ENCODE assay signal across 12 cellular contexts in the genomic region with DNA sequence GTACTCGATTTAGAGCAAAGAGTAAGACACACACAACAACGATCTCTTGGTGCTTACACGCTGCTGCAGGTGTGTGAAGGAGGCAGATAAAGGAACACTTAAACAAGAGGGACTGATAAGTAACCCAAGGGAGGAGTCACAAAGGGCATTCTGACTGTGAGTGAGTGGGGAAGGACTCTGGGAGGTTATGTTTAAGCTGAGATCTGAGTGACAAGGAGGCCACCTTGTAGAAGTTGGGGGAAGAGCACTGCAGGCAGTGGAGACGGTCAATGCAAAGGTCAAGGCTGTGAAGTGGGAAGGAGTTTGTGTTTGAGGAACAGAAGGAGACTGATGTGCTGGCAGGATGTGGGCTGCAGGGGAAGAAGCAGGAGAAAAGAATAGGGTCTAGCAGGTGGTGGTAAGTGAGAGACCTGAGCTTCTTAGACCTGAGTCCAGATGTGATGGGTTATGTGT.
DNase-seq lines count a peak whose midpoint lies in the region; ATAC-seq and TF ChIP-seq lines count a peak whose summit lies in the region.
"Had no signal": no experiment of that assay in that cellular context is flagged by ENCODE, and none has a peak within 500 bp of the region (broad histone marks: within the 10 kb centered on the region; RNA-seq: fewer than 3 reads in every experiment).

No MANE protein-coding gene starts in this region.

- H2AK5ac ChIP-seq in mesenchymal stem cell (ENCODE audit: low read length, severe bottlenecking): peak overlapping the region; percentile 45

- no peak overlapping the region for H3K18ac ChIP-seq in mesenchymal stem cell (ENCODE audit: low read depth in 1 of 2, low read length in 2 of 2)

- no peak overlapping the region for H2AFZ ChIP-seq in mesenchymal stem cell (ENCODE audit: low read depth, low read length)

- no peak overlapping the region for H3K9ac ChIP-seq in mesenchymal stem cell (ENCODE audit: low read length)

- no peak overlapping the region for H4K8ac ChIP-seq in mesenchymal stem cell (ENCODE audit: low read length)

- DNase-seq in activated T-cell treated with anti-CD3 and anti-CD28 coated beads, Interleukin-2, amount 50 U/mL, for 24 hours: no peak
- DNase-seq in activated T-cell treated with anti-CD3 and anti-CD28 coated beads for 4 hours (no peak), SK-N-DZ (ENCODE audit: low spot score) (peak; percentile 81), mesenchymal stem cell (no peak), tibial artery (no peak), DMS153 (lab: John Stamatoyannopoulos, UW) (no peak), sciatic nerve (ENCODE audit: low spot score) (no peak)
- no peak for DNase-seq in NK-92 treated with Interleukin-12 subunit alpha and Interleukin-12 subunit beta, amount 100 ng/mL, for 24 hours (lab: John Stamatoyannopoulos, UW)
- DNase-seq: ACHN, nephron progenitor cell had no signal

- ATAC-seq in sciatic nerve: no peak
- ATAC-seq: stimulated activated effector memory CD8-positive, alpha-beta T cell treated with anti-CD3 and anti-CD28 coated beads, Interleukin-12 subunit alpha, Interleukin-12 subunit beta, amount 100 ng/mL, for 72 hours had no signal

- intact Hi-C loops in tibial artery (cut with DNase I; ENCODE audit: low total_unique reads) (loop anchor here (5.0 to 10.0 kb wide), 2 partner anchors 45 to 472 kb away; a partner anchor contains a TSS), sciatic nerve (cut with DNase I) (no loop called here)

- no peaks in the 10 kb centered on the region for H3K27me3 ChIP-seq in mesenchymal stem cell (ENCODE audit: control insufficient read depth in 1 of 2, insufficient read depth in 1 of 2, low read length in 2 of 2)
- H3K27me3 ChIP-seq in tibial artery: no peaks in the 10 kb centered on the region

- peak overlapping the region; percentile 39 for H3K27ac Mint-ChIP-seq in activated T-cell treated with anti-CD3 and anti-CD28 coated beads, Interleukin-2, amount 50 U/mL, for 24 hours
- H3K27ac Mint-ChIP-seq: nephron progenitor cell; stimulated activated effector memory CD8-positive, alpha-beta T cell treated with anti-CD3 and anti-CD28 coated beads, Interleukin-12 subunit alpha, Interleukin-12 subunit beta, amount 100 ng/mL, for 72 hours had no signal

- H2BK120ac ChIP-seq in mesenchymal stem cell (ENCODE audit: low read depth, low read length): no peak overlapping the region

- H2BK12ac ChIP-seq in mesenchymal stem cell (ENCODE audit: low read length in 2 of 2): peak overlapping the region in 1 of 2 experiments; percentile 45

- H3K4me1 Mint-ChIP-seq in activated T-cell treated with anti-CD3 and anti-CD28 coated beads, Interleukin-2, amount 50 U/mL, for 24 hours (ENCODE audit: low read depth): peaks cover 35% of the 10 kb centered on the region

- TF ChIP-seq CTCF in tibial artery (IDR thresholded peaks at IDR 0.05): no peak

- H2BK15ac ChIP-seq in mesenchymal stem cell (ENCODE audit: low read depth, poor library complexity, severe bottlenecking): no peak overlapping the region

- H3K27ac ChIP-seq in mesenchymal stem cell (ENCODE audit: low read length, poor library complexity, severe bottlenecking) (no peak overlapping the region), tibial artery (peak overlapping the region; percentile 87 to 94)
- H3K27ac ChIP-seq: VCaP had no signal

- WGBS in mesenchymal stem cell: 91% methylated on average over 4 of the region's 4 CpGs

- H3K23ac ChIP-seq in mesenchymal stem cell (ENCODE audit: low read length in 2 of 2): peak overlapping the region in 1 of 2 experiments; percentile 54

- H3K4me1 ChIP-seq in mesenchymal stem cell (ENCODE audit: control insufficient read depth, insufficient read depth, low read depth, low read length) (peaks cover 21% of the 10 kb centered on the region), tibial artery (peaks cover 0 to 96% (median 46%) of the 10 kb centered on the region in 4 donors)

- no peak overlapping the region for H2BK5ac ChIP-seq in mesenchymal stem cell (ENCODE audit: low read depth, low read length, poor library complexity, severe bottlenecking)

- H3K36me3 ChIP-seq in mesenchymal stem cell (ENCODE audit: control insufficient read depth in 1 of 2, insufficient read depth in 2 of 2, low read depth in 1 of 2, low read length in 2 of 2): peaks cover 5 to 10% of the 10 kb centered on the region in 2 experiments
- H3K36me3 ChIP-seq in tibial artery: peaks cover 0 to 4% (median 0%) of the 10 kb centered on the region in 3 donors

- H3K27me3 Mint-ChIP-seq in activated T-cell treated with anti-CD3 and anti-CD28 coated beads, Interleukin-2, amount 50 U/mL, for 24 hours: no peaks in the 10 kb centered on the region

- H4K91ac ChIP-seq in mesenchymal stem cell (ENCODE audit: low read length): no peak overlapping the region

- H3K4me3 Mint-ChIP-seq in activated T-cell treated with anti-CD3 and anti-CD28 coated beads, Interleukin-2, amount 50 U/mL, for 24 hours: no peak overlapping the region
- H3K4me3 Mint-ChIP-seq: nephron progenitor cell; stimulated activated effector memory CD8-positive, alpha-beta T cell treated with anti-CD3 and anti-CD28 coated beads, Interleukin-12 subunit alpha, Interleukin-12 subunit beta, amount 100 ng/mL, for 72 hours had no signal

- H3K4ac ChIP-seq in mesenchymal stem cell (ENCODE audit: low read depth in 1 of 2, low read length in 2 of 2): no peak overlapping the region

- H3K79me1 ChIP-seq in mesenchymal stem cell (replicated peaks; ENCODE audit: low read length, poor library complexity, severe bottlenecking): peaks cover 9% of the 10 kb centered on the region

- H3K9me3 Mint-ChIP-seq in activated T-cell treated with anti-CD3 and anti-CD28 coated beads, Interleukin-2, amount 50 U/mL, for 24 hours: no peaks in the 10 kb centered on the region
- H3K9me3 Mint-ChIP-seq: nephron progenitor cell; stimulated activated effector memory CD8-positive, alpha-beta T cell treated with anti-CD3 and anti-CD28 coated beads, Interleukin-12 subunit alpha, Interleukin-12 subunit beta, amount 100 ng/mL, for 72 hours had no signal

- no peak overlapping the region for H3K4me3 ChIP-seq in mesenchymal stem cell (ENCODE audit: insufficient read depth in 1 of 2, low read depth in 1 of 2, low read length in 2 of 2)
- H3K4me3 ChIP-seq in tibial artery: peak overlapping the region; percentile 50 to 54

- H3K4me2 ChIP-seq in mesenchymal stem cell (ENCODE audit: low read length, poor library complexity, severe bottlenecking): no peak overlapping the region

- H3K14ac ChIP-seq in mesenchymal stem cell (ENCODE audit: low read length in 2 of 2): no peak overlapping the region

- H3K36me3 Mint-ChIP-seq in activated T-cell treated with anti-CD3 and anti-CD28 coated beads, Interleukin-2, amount 50 U/mL, for 24 hours (ENCODE audit: low read depth): peaks cover 4% of the 10 kb centered on the region

- H3K9me3 ChIP-seq in mesenchymal stem cell (ENCODE audit: control insufficient read depth, low read length): no peaks in the 10 kb centered on the region
- H3K9me3 ChIP-seq in tibial artery: no peaks in the 10 kb centered on the region

Comparison
In these comparisons a context has a peak if more than half of its experiments do, and no peak if none do; other contexts are left out.
1. H3K4me3 ChIP-seq: peak in tibial artery (2 of 2); none in mesenchymal stem cell (0 of 2).